Comparison of ENCODE assay signal across 1 cellular context in the genomic region with DNA sequence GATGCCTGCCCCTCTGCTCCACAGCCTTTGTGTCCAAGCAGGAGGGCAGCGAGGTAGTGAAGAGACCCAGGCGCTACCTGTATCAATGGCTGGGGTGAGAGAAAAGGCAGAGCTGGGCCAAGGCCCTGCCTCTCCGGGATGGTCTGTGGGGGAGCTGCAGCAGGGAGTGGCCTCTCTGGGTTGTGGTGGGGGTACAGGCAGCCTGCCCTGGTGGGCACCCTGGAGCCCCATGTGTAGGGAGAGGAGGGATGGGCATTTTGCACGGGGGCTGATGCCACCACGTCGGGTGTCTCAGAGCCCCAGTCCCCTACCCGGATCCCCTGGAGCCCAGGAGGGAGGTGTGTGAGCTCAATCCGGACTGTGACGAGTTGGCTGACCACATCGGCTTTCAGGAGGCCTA.
TF ChIP-seq lines count a peak whose summit lies in the region.

No MANE protein-coding gene starts in this region.

TF ChIP-seq in HepG2, 621 proteins besides CTCF, POLR2A, EP300 and RAD21:
- TF ChIP-seq AGO2 (optimal IDR thresholded peaks at IDR 0.05; ENCODE audit: low read depth, low read length) (peak; percentile 24), ZNF644 (CRISPR knock-in tag; IDR thresholded peaks at IDR 0.05; ENCODE audit: low read depth) (no peak)
